ENCODE assay signal across 21 cellular contexts in the genomic region with DNA sequence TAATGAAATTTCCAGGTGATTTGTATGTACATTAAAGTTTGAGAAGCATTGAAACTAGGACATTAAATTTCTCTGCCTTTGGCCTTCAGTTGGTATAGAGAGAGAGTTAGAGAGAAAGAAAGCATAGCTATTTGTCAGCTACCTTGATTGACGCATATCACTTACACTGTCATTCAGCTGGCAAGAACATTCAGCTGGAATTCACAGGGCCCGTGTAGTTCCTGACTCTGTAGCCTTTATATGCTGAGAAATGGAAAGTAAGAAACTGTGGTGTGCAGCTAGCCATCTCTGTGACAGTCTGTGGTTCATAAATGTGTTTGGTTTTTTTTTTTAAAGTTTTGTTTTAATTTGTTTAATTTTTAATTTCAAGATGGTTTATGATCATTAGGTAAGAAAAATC.
"Had no signal": no experiment of that assay in that cellular context is flagged by ENCODE, and none has a peak within 500 bp of the region (broad histone marks: within the 10 kb centered on the region; RNA-seq: fewer than 3 reads in every experiment).

No MANE protein-coding gene starts in this region.

- DNase-seq: Karpas-422, KG1, MG63, NCI-H1092, NCI-H1105 treated with DMSO at 0.1 percent for 48 hours, NCI-H1417 treated with DMSO at 0.1 percent for 48 hours, NCI-H146, NCI-H1694 treated with DMSO at 0.1 percent for 48 hours, NCI-H1930, NCI-H2081, NCI-H2107, NCI-H2227 treated with DMSO at 0.1 percent for 48 hours, NCI-H524 treated with DMSO at 0.1 percent for 48 hours, NCI-H69, NCI-H774, PC-3, SHP77 treated with DMSO at 0.1 percent for 48 hours, SJCRH30 had no signal

- ATAC-seq: Panc1, PC-3, Right ventricle myocardium inferior, SK-N-SH treated with all-trans-retinoic acid at 6 μM for 48 hours had no signal

- H3K9me3 ChIP-seq: MG63 had no signal

- H3K27me3 ChIP-seq: MG63, SJCRH30 had no signal

- H3K4me3 ChIP-seq: MG63, SJCRH30 had no signal

- H3K4me1 ChIP-seq: SJCRH30 had no signal

- H3K27ac ChIP-seq: SJCRH30 had no signal
